Comparison of ENCODE assay signal across 10 cellular contexts in the genomic region with DNA sequence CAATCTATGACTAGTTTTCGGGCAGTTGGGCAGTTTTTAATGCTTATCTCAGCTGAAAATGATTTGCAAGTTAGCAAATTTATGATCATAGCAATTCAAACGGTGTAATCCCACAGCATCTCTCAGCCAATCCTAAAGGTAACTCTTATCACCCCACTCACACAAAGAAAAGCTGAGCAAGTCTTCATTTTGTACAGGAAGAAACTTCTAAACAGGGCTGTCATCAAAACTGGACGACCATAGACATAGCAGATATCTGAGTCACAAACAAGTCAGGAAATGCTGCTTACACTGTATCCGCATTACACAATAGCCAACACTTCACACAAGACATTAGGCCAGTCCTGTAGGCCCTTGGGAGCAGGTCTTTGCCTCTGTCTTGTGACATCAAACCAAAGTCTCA. TPM values are rescaled to one million over a fixed set of nuclear protein-coding genes. Genes with fewer than 3 reads are reported as not detected.
DNase-seq lines count a peak whose midpoint lies in the region; ATAC-seq lines count a peak whose summit lies in the region.
"Had no signal": no experiment of that assay in that cellular context is flagged by ENCODE, and none has a peak within 500 bp of the region (broad histone marks: within the 10 kb centered on the region; RNA-seq: fewer than 3 reads in every experiment).

No MANE protein-coding gene starts in this region.

- no peaks in the 10 kb centered on the region for H3K27me3 Mint-ChIP-seq in effector memory CD8-positive, alpha-beta T cell
- H3K27me3 Mint-ChIP-seq in natural killer cell treated with Interleukin-12 subunit alpha and Interleukin-12 subunit beta and Interleukin-15 and Interleukin-18, amount 100 ng/mL, for 72 hours: peaks cover 0 to 2% of the 10 kb centered on the region in 2 donors

- no peak overlapping the region for H3K4me3 Mint-ChIP-seq in effector memory CD8-positive, alpha-beta T cell
- H3K4me3 Mint-ChIP-seq in natural killer cell treated with Interleukin-12 subunit alpha and Interleukin-12 subunit beta and Interleukin-15 and Interleukin-18, amount 100 ng/mL, for 72 hours: no peak overlapping the region
- H3K4me3 Mint-ChIP-seq: activated naive CD4-positive, alpha-beta T cell treated with anti-CD3 and anti-CD28 coated beads, Interleukin-2, amount 50 U/mL, for 24 hours had no signal

- DNase-seq in HS-5 (ENCODE audit: low read depth): peak; percentile 94
- peak; percentile 38 for DNase-seq in T1000 (lab: John Stamatoyannopoulos, UW)
- DNase-seq in glomerular visceral epithelial cell (ENCODE audit: extremely low spot score): peak; percentile 76
- DNase-seq in stromal cell of bone marrow (ENCODE audit: low read depth): peak; percentile 69
- DNase-seq in effector memory CD8-positive, alpha-beta T cell: no peak
- DNase-seq in natural killer cell treated with Interleukin-12 subunit alpha and Interleukin-12 subunit beta and Interleukin-15 and Interleukin-18, amount 100 ng/mL, for 72 hours (ENCODE audit: low spot score): no peak
- DNase-seq: T-helper 9 cell, thyroid gland had no signal

- H3K4me1 Mint-ChIP-seq in effector memory CD8-positive, alpha-beta T cell (ENCODE audit: low read depth in 2 of 2): peaks cover 25 to 34% of the 10 kb centered on the region in 2 donors
- H3K4me1 Mint-ChIP-seq in natural killer cell treated with Interleukin-12 subunit alpha and Interleukin-12 subunit beta and Interleukin-15 and Interleukin-18, amount 100 ng/mL, for 72 hours (ENCODE audit: low read depth in 2 of 2): peaks cover 32% of the 10 kb centered on the region in 2 donors

- peaks cover 5% of the 10 kb centered on the region for H3K36me3 Mint-ChIP-seq in effector memory CD8-positive, alpha-beta T cell (ENCODE audit: insufficient read depth)
- H3K36me3 Mint-ChIP-seq in natural killer cell treated with Interleukin-12 subunit alpha and Interleukin-12 subunit beta and Interleukin-15 and Interleukin-18, amount 100 ng/mL, for 72 hours: no peaks in the 10 kb centered on the region
- H3K36me3 Mint-ChIP-seq: activated naive CD4-positive, alpha-beta T cell treated with anti-CD3 and anti-CD28 coated beads, Interleukin-2, amount 50 U/mL, for 24 hours had no signal

- no peak overlapping the region for H3K27ac Mint-ChIP-seq in effector memory CD8-positive, alpha-beta T cell
- H3K27ac Mint-ChIP-seq in natural killer cell treated with Interleukin-12 subunit alpha and Interleukin-12 subunit beta and Interleukin-15 and Interleukin-18, amount 100 ng/mL, for 72 hours: no peak overlapping the region
- H3K27ac Mint-ChIP-seq: activated naive CD4-positive, alpha-beta T cell treated with anti-CD3 and anti-CD28 coated beads, Interleukin-2, amount 50 U/mL, for 24 hours had no signal

- no peaks in the 10 kb centered on the region for H3K9me3 Mint-ChIP-seq in effector memory CD8-positive, alpha-beta T cell
- no peaks in the 10 kb centered on the region for H3K9me3 Mint-ChIP-seq in natural killer cell treated with Interleukin-12 subunit alpha and Interleukin-12 subunit beta and Interleukin-15 and Interleukin-18, amount 100 ng/mL, for 72 hours
- H3K9me3 Mint-ChIP-seq: activated naive CD4-positive, alpha-beta T cell treated with anti-CD3 and anti-CD28 coated beads, Interleukin-2, amount 50 U/mL, for 24 hours had no signal

- no peak for ATAC-seq in GM21737 (IDR thresholded peaks at IDR 0.05; ENCODE audit: unreplicated experiment)
- no peak for ATAC-seq in effector memory CD8-positive, alpha-beta T cell (replicated peaks)
- ATAC-seq in natural killer cell treated with Interleukin-12 subunit alpha and Interleukin-12 subunit beta and Interleukin-15 and Interleukin-18, amount 100 ng/mL, for 72 hours: no peak

RNA-seq across cellular contexts. Expression of a gene that starts 2.6 kb away (rescaled TPM):
- total RNA-seq in natural killer cell treated with Interleukin-12 subunit alpha and Interleukin-12 subunit beta and Interleukin-15 and Interleukin-18, amount 100 ng/mL, for 72 hours: 1 to 10 TPM; 6.3 to 6.9 TPM

RNA-seq across cellular contexts. Expression of a gene that starts 41.9 kb away (rescaled TPM):
- 10 to 100 TPM; 49.7 to 52.8 TPM for total RNA-seq in natural killer cell treated with Interleukin-12 subunit alpha and Interleukin-12 subunit beta and Interleukin-15 and Interleukin-18, amount 100 ng/mL, for 72 hours

Comparison
In these comparisons a context has a peak if more than half of its experiments do, and no peak if none do; other contexts are left out.
1. DNase-seq: peak in HS-5 (single experiment), T1000 (single experiment), glomerular visceral epithelial cell (single experiment) and stromal cell of bone marrow (single experiment); none in effector memory CD8-positive, alpha-beta T cell (0 of 3) and natural killer cell treated with Interleukin-12 subunit alpha and Interleukin-12 subunit beta and Interleukin-15 and Interleukin-18, amount 100 ng/mL, for 72 hours (single experiment).